18 cellular contexts compared by ENCODE assay signal in genomic region chr2:74847075-74847858, GRCh38. TPM values are rescaled to one million over a fixed set of nuclear protein-coding genes. Genes with fewer than 3 reads are reported as not detected.
DNase-seq lines count a peak whose midpoint lies in the region; ATAC-seq, FAIRE-seq and TF ChIP-seq lines count a peak whose summit lies in the region.
"Had no signal": no experiment of that assay in that cellular context is flagged by ENCODE, and none has a peak within 500 bp of the region (broad histone marks: within the 10 kb centered on the region; RNA-seq: fewer than 3 reads in every experiment).

No MANE protein-coding gene starts in this region.

- TF ChIP-seq EP300 in A549 (IDR thresholded peaks at IDR 0.05) = no peak

- H3K9me3 Mint-ChIP-seq in CD4-positive, CD25-positive, alpha-beta regulatory T cell = no peaks in the 10 kb centered on the region
- no peaks in the 10 kb centered on the region for H3K9me3 Mint-ChIP-seq in T-cell
- H3K9me3 Mint-ChIP-seq: activated CD8-positive, alpha-beta T cell treated with anti-CD3 and anti-CD28 coated beads for 36 hours; T-helper 1 cell treated with Interleukin-12 subunit alpha and Interleukin-12 subunit beta and Interleukin-4 antibody, amounts not matched to agents 30 μg/mL and 1 μg/mL, for 36 hours had no signal

- H3K4me1 Mint-ChIP-seq in CD4-positive, CD25-positive, alpha-beta regulatory T cell = peaks cover 20 to 94% (median 80%) of the 10 kb centered on the region in 4 donors
- H3K4me1 Mint-ChIP-seq in T-cell = peaks cover 91 to 97% (median 94%) of the 10 kb centered on the region in 3 donors

- no peak overlapping the region for H3K27ac ChIP-seq in A549
- peak overlapping the region; percentile 52 for H3K27ac ChIP-seq in CD4-positive, CD25-positive, alpha-beta regulatory T cell (ENCODE audit: insufficient read depth, low read length, poor library complexity, severe bottlenecking)
- H3K27ac ChIP-seq in coronary artery = no peak overlapping the region
- H3K27ac ChIP-seq in right atrium auricular region = peak overlapping the region in 1 of 2 donors; percentile 83

- no peak for TF ChIP-seq POLR2A in A549 (IDR thresholded peaks at IDR 0.05; ENCODE audit: low read length)

- WGBS in A549 (ENCODE audit: missing lambda C conversion rate) = 80% methylated on average over 10 of the region's 10 CpGs

- H3K4me1 ChIP-seq in A549 = peaks cover 25% of the 10 kb centered on the region
- H3K4me1 ChIP-seq in CD4-positive, CD25-positive, alpha-beta regulatory T cell (ENCODE audit: control insufficient read depth, insufficient read depth, low read length, poor library complexity, severe bottlenecking) = peaks cover 86% of the 10 kb centered on the region
- peaks cover 0 to 74% of the 10 kb centered on the region in 2 donors for H3K4me1 ChIP-seq in right atrium auricular region

- no peak for TF ChIP-seq CTCF in A549 (IDR thresholded peaks at IDR 0.05)
- no peak for TF ChIP-seq CTCF in fibroblast of villous mesenchyme (IDR thresholded peaks at IDR 0.05; ENCODE audit: insufficient read depth, low read depth, low read length)
- TF ChIP-seq CTCF in coronary artery (IDR thresholded peaks at IDR 0.05) = no peak
- TF ChIP-seq CTCF in right atrium auricular region (IDR thresholded peaks at IDR 0.05) = no peak

- no peak for DNase-seq in A549 (ENCODE audit: low read depth in 1 of 2, low spot score in 1 of 2)
- no peak for DNase-seq in CD4-positive, CD25-positive, alpha-beta regulatory T cell
- no peak for DNase-seq in T-cell
- DNase-seq in fibroblast of villous mesenchyme (ENCODE audit: low read depth) = peak; percentile 62
- no peak for DNase-seq in activated gamma-delta T cell treated with Interleukin-2 at 50 U/mL for 16 hours
- DNase-seq in coronary artery (ENCODE audit: low spot score) = no peak
- no peak for DNase-seq in nucleus accumbens (lab: John Stamatoyannopoulos, UW)
- DNase-seq in right atrium auricular region (ENCODE audit: low spot score) = no peak
- DNase-seq: activated CD8-positive, alpha-beta T cell treated with anti-CD3 and anti-CD28 coated beads for 36 hours; activated effector memory CD4-positive, alpha-beta T cell treated with Interleukin-2 at 50 U/mL for 16 hours; caudate nucleus; GDM1; heart left ventricle; NCI-H146; NCI-H510A; stimulated activated CD4-positive, alpha-beta T cell treated with anti-CD3 and anti-CD28 coated beads, Interleukin-2, amount 100 ng/mL, for 24 hours had no signal

- no peak for ATAC-seq in A549
- ATAC-seq in CD4-positive, CD25-positive, alpha-beta regulatory T cell (ENCODE audit: low read depth in 2 of 2) = no peak
- no peak for ATAC-seq in T-cell (replicated peaks in 1 of 4)
- ATAC-seq: activated CD8-positive, alpha-beta T cell treated with anti-CD3 and anti-CD28 coated beads for 36 hours; heart left ventricle had no signal

- H3K4me3 ChIP-seq in A549 = no peak overlapping the region
- no peak overlapping the region for H3K4me3 ChIP-seq in CD4-positive, CD25-positive, alpha-beta regulatory T cell (ENCODE audit: low read depth, low read length)
- no peak overlapping the region for H3K4me3 ChIP-seq in fibroblast of villous mesenchyme (ENCODE audit: low read depth, low read length)
- no peak overlapping the region for H3K4me3 ChIP-seq in coronary artery
- no peak overlapping the region for H3K4me3 ChIP-seq in right atrium auricular region
- H3K4me3 ChIP-seq: heart left ventricle had no signal

- no peaks in the 10 kb centered on the region for H3K36me3 Mint-ChIP-seq in CD4-positive, CD25-positive, alpha-beta regulatory T cell
- peaks cover 4% of the 10 kb centered on the region for H3K36me3 Mint-ChIP-seq in T-cell

- TF ChIP-seq RAD21 in A549 (conservative IDR thresholded peaks at IDR 0.05 in 1 of 2, IDR thresholded peaks at IDR 0.05 in 1 of 2) = no peak

- H3K27me3 ChIP-seq in CD4-positive, CD25-positive, alpha-beta regulatory T cell (ENCODE audit: control insufficient read depth, insufficient read depth, low read length) = no peaks in the 10 kb centered on the region
- H3K27me3 ChIP-seq in right atrium auricular region = no peaks in the 10 kb centered on the region
- H3K27me3 ChIP-seq: heart left ventricle had no signal

- CTCF ChIA-PET in A549 (lab: Yijun Ruan, JAX) = interaction anchor here (1.2 to 5.1 kb wide), 5 partner anchors 10 to 133 kb away, joined by 3 to 32 read pairs (median 8); no protein-coding TSS in a partner anchor
- CTCF ChIA-PET in T-cell (lab: Charles Lee) = interaction anchor here (0.6 to 4.6 kb wide), 3 partner anchors 11 to 1019 kb away, joined by 3 to 25 read pairs (median 4); partner anchors contain the start of genes HK2 (in 1 of the 2) and STAMBP (in 1 of the 2)

- POLR2A ChIA-PET in A549 (lab: Yijun Ruan, JAX) = no interaction called here
- POLR2A ChIA-PET in T-cell (lab: Charles Lee) = interaction anchor here in 1 of 2 donors (1.1 kb wide), 1 partner anchor 10 kb away, joined by 3 read pairs; no protein-coding TSS in a partner anchor

- FAIRE-seq in A549 (lab: Jason Lieb, UNC) = no peak
- FAIRE-seq: endometrium had no signal

- H3K9me3 ChIP-seq in A549 (no peaks in the 10 kb centered on the region), right atrium auricular region (no peaks in the 10 kb centered on the region)
- no peaks in the 10 kb centered on the region for H3K9me3 ChIP-seq in CD4-positive, CD25-positive, alpha-beta regulatory T cell (ENCODE audit: control insufficient read depth in 2 of 2, low read length in 2 of 2)
- H3K9me3 ChIP-seq: heart left ventricle had no signal

- peak overlapping the region in 1 of 4 donors; percentile 55 for H3K4me3 Mint-ChIP-seq in CD4-positive, CD25-positive, alpha-beta regulatory T cell
- peak overlapping the region in 1 of 3 donors; percentile 30 for H3K4me3 Mint-ChIP-seq in T-cell
- H3K4me3 Mint-ChIP-seq: activated CD8-positive, alpha-beta T cell treated with anti-CD3 and anti-CD28 coated beads for 36 hours had no signal

- peak overlapping the region; percentile 79 to 89 (median 84) for H3K27ac Mint-ChIP-seq in CD4-positive, CD25-positive, alpha-beta regulatory T cell
- peak overlapping the region; percentile 71 to 98 for H3K27ac Mint-ChIP-seq in T-cell
- H3K27ac Mint-ChIP-seq: activated CD8-positive, alpha-beta T cell treated with anti-CD3 and anti-CD28 coated beads for 36 hours had no signal

- no peak overlapping the region for H3K4me2 ChIP-seq in A549

- H3K36me3 ChIP-seq in CD4-positive, CD25-positive, alpha-beta regulatory T cell (ENCODE audit: control insufficient read depth, insufficient read depth, low read length) = no peaks in the 10 kb centered on the region
- H3K36me3 ChIP-seq in right atrium auricular region = no peaks in the 10 kb centered on the region
- H3K36me3 ChIP-seq: heart left ventricle had no signal

- H3K27me3 Mint-ChIP-seq in CD4-positive, CD25-positive, alpha-beta regulatory T cell = peaks cover 4% of the 10 kb centered on the region
- H3K27me3 Mint-ChIP-seq in T-cell = no peaks in the 10 kb centered on the region
- H3K27me3 Mint-ChIP-seq: activated CD8-positive, alpha-beta T cell treated with anti-CD3 and anti-CD28 coated beads for 36 hours had no signal

TF ChIP-seq in A549, 52 proteins besides CTCF, POLR2A, EP300 and RAD21 (continues in another document):
- TF ChIP-seq, protein P1, sequence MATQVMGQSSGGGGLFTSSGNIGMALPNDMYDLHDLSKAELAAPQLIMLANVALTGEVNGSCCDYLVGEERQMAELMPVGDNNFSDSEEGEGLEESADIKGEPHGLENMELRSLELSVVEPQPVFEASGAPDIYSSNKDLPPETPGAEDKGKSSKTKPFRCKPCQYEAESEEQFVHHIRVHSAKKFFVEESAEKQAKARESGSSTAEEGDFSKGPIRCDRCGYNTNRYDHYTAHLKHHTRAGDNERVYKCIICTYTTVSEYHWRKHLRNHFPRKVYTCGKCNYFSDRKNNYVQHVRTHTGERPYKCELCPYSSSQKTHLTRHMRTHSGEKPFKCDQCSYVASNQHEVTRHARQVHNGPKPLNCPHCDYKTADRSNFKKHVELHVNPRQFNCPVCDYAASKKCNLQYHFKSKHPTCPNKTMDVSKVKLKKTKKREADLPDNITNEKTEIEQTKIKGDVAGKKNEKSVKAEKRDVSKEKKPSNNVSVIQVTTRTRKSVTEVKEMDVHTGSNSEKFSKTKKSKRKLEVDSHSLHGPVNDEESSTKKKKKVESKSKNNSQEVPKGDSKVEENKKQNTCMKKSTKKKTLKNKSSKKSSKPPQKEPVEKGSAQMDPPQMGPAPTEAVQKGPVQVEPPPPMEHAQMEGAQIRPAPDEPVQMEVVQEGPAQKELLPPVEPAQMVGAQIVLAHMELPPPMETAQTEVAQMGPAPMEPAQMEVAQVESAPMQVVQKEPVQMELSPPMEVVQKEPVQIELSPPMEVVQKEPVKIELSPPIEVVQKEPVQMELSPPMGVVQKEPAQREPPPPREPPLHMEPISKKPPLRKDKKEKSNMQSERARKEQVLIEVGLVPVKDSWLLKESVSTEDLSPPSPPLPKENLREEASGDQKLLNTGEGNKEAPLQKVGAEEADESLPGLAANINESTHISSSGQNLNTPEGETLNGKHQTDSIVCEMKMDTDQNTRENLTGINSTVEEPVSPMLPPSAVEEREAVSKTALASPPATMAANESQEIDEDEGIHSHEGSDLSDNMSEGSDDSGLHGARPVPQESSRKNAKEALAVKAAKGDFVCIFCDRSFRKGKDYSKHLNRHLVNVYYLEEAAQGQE (IDR thresholded peaks at IDR 0.05) = no peak
- TF ChIP-seq BHLHE40 (IDR thresholded peaks at IDR 0.05; ENCODE audit: low read depth, low read length) (no peak), CEBPB (IDR thresholded peaks at IDR 0.05) (peak; percentile 25 to 68; a peak in 3 of 4 replicates)

RNA-seq across cellular contexts. Expression of gene HK2, which starts 13.3 kb away (rescaled TPM):
- polyA plus RNA-seq in A549 (2011; rRNA removed) (1.1 and 1.2 TPM in 2 replicates), A549 (2017; fragmentation: RNase III; extraction: RNeasy Plus Mini Kit Qiagen cat#74134 plus additional on column Dnase treatment) (0.32 to 0.42 TPM (median 0.37 TPM) in 3 replicates)
- 0.53 and 0.56 TPM in 2 replicates for polyA plus RNA-seq in A549 (2012; cell fraction: cytosol; rRNA removed)
- 0.74 and 2.2 TPM in 2 replicates for polyA plus RNA-seq in A549 (2012; cell fraction: nucleus; rRNA removed)
- 1.6 and 2.4 TPM in 2 replicates for polyA minus RNA-seq in A549 (2011; rRNA and poly(A)+ RNA removed)
- total RNA-seq in CD4-positive, CD25-positive, alpha-beta regulatory T cell = 11.4 TPM
- 1 to 10 TPM; 2.7 to 5.6 (median 4.1) TPM for polyA plus RNA-seq in CD4-positive, CD25-positive, alpha-beta regulatory T cell
- total RNA-seq in T-cell (10 to 100 TPM in 3 of 5 donors, 1 to 10 TPM in 2; 8.6 to 14.4 (median 10.6) TPM), fibroblast of villous mesenchyme (15.1 and 31.2 TPM in 2 replicates), right atrium auricular region (1 to 10 TPM; 3.4 to 8.1 TPM)
